In the genomic region with DNA sequence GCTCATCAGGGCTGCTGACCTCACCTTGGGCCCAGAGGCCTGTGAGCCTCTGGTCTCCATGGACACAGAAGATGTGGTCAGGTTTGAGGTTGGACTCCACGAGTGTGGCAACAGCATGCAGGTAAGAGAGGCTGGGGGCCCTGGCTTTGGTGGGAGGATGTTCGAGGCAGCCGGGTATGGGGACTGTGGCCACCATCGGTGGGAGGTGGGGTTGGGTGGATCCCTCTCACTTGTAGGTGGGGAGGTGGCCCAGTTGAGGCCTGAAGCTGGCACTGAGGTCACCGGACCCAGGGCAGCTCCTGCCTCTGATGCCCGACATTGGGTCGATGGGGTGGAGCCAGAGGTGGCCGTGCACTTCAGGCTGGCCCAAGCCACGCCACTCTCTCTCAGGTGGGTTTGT, we compare ENCODE assay signal across 26 cellular contexts. TPM values are rescaled to one million over a fixed set of nuclear protein-coding genes. Genes with fewer than 3 reads are reported as not detected.
DNase-seq lines count a peak whose midpoint lies in the region; ATAC-seq and TF ChIP-seq lines count a peak whose summit lies in the region.
"Had no signal": no experiment of that assay in that cellular context is flagged by ENCODE, and none has a peak within 500 bp of the region (broad histone marks: within the 10 kb centered on the region; RNA-seq: fewer than 3 reads in every experiment).

No MANE protein-coding gene starts in this region.

- intact Hi-C loops in activated CD4-positive, alpha-beta T cell treated with anti-CD3 and anti-CD28 coated beads, Interleukin-2, amount 10 ng/mL, durations not matched to agents 24 days and 14 days (cut with micrococcal nuclease), result no loop called here

- no CpG with 5 or more reads among the region's 9 CpGs for WGBS in neuronal stem cell (ENCODE audit: extremely low coverage in 2 of 2, insufficient read length in 2 of 2, insufficient replicate concordance in 1 of 2), 2 donors

- H3K36me3 ChIP-seq in RWPE2 (ENCODE audit: low read depth) (no peaks in the 10 kb centered on the region), neuronal stem cell (replicated peaks in 1 of 2; ENCODE audit: control insufficient read depth in 2 of 2, insufficient read depth in 2 of 2, low read length in 2 of 2) (no peaks in the 10 kb centered on the region)
- H3K36me3 ChIP-seq: esophagus muscularis mucosa, right atrium auricular region, thoracic aorta, vagina had no signal

- H3K27me3 ChIP-seq in RWPE2 (ENCODE audit: insufficient read depth, poor library complexity, severe bottlenecking) (no peaks in the 10 kb centered on the region), foreskin keratinocyte (no peaks in the 10 kb centered on the region), neuronal stem cell (ENCODE audit: control insufficient read depth in 3 of 3, insufficient read depth in 3 of 3, low read depth in 1 of 3, low read length in 3 of 3) (peaks cover 0 to 3% (median 0%) of the 10 kb centered on the region in 3 experiments)
- H3K27me3 ChIP-seq: right atrium auricular region, vagina had no signal

- no peak overlapping the region for H3K4me2 ChIP-seq in neuronal stem cell (ENCODE audit: insufficient read depth, low read length, poor library complexity, severe bottlenecking)

- no peaks in the 10 kb centered on the region for H3K79me1 ChIP-seq in neuronal stem cell (ENCODE audit: low read depth, low read length)

- peak overlapping the region; percentile 9 for H3K27ac Mint-ChIP-seq in activated CD4-positive, alpha-beta T cell treated with anti-CD3 and anti-CD28 coated beads, Interleukin-2, amount 10 ng/mL, durations not matched to agents 7 days and 5 days
- no peak overlapping the region for H3K27ac Mint-ChIP-seq in activated CD4-positive, alpha-beta T cell treated with anti-CD3 and anti-CD28 coated beads, Interleukin-2, amount 10 ng/mL, durations not matched to agents 24 days and 14 days
- H3K27ac Mint-ChIP-seq: activated naive CD8-positive, alpha-beta T cell treated with anti-CD3 and anti-CD28 coated beads, Interleukin-2, amount 10 ng/mL, durations not matched to agents 7 days and 5 days; CD4-positive, alpha-beta T cell; memory B cell; stimulated activated naive CD8-positive, alpha-beta T cell treated with anti-CD3 and anti-CD28 coated beads, Interleukin-15, Interleukin-2, amounts not matched to agents 100 ng/mL and 50 ng/mL, for 24 hours had no signal

- no peak overlapping the region for H4K8ac ChIP-seq in neuronal stem cell (ENCODE audit: low read depth, low read length)

- DNase-seq in activated CD4-positive, alpha-beta T cell treated with anti-CD3 and anti-CD28 coated beads, Interleukin-2, amount 10 ng/mL, durations not matched to agents 7 days and 5 days, result no peak
- DNase-seq in activated CD4-positive, alpha-beta T cell treated with anti-CD3 and anti-CD28 coated beads, Interleukin-2, amount 10 ng/mL, durations not matched to agents 24 days and 14 days, result no peak
- no peak for DNase-seq in RWPE2 (ENCODE audit: low spot score)
- DNase-seq in foreskin keratinocyte, result no peak
- no peak for DNase-seq in neuronal stem cell (ENCODE audit: low spot score)
- no peak for DNase-seq in HPDE6-E6E7 (ENCODE audit: extremely low spot score)
- DNase-seq: activated CD4-positive, alpha-beta T cell treated with anti-CD3 and anti-CD28 coated beads for 48 hours; activated effector memory CD4-positive, alpha-beta T cell treated with anti-CD3 and anti-CD28 coated beads, Interleukin-2, amount 50 U/mL, for 16 hours; activated naive CD8-positive, alpha-beta T cell treated with anti-CD3 and anti-CD28 coated beads, Interleukin-2, amount 10 ng/mL, durations not matched to agents 7 days and 5 days; caudate nucleus; CD4-positive, alpha-beta T cell; dermis blood vessel endothelial cell; foreskin melanocyte; left colon; NCI-H1048; NCI-H82; small intestine; SW 1271 had no signal

- peak overlapping the region; percentile 96 for H3K23ac ChIP-seq in neuronal stem cell (ENCODE audit: low read depth, low read length, poor library complexity)

- H3K27ac ChIP-seq in RWPE2 (ENCODE audit: poor library complexity, severe bottlenecking) (peak overlapping the region; percentile 99), foreskin keratinocyte (peak overlapping the region; percentile 96), neuronal stem cell (replicated peaks; ENCODE audit: low read length) (no peak overlapping the region)
- H3K27ac ChIP-seq: esophagus muscularis mucosa, right atrium auricular region, thoracic aorta, vagina had no signal

- peak overlapping the region; percentile 10 for H2BK12ac ChIP-seq in neuronal stem cell (ENCODE audit: low read length)

- H3K36me3 Mint-ChIP-seq in activated CD4-positive, alpha-beta T cell treated with anti-CD3 and anti-CD28 coated beads, Interleukin-2, amount 10 ng/mL, durations not matched to agents 7 days and 5 days (ENCODE audit: low read depth), result no peaks in the 10 kb centered on the region
- H3K36me3 Mint-ChIP-seq in activated CD4-positive, alpha-beta T cell treated with anti-CD3 and anti-CD28 coated beads, Interleukin-2, amount 10 ng/mL, durations not matched to agents 24 days and 14 days (ENCODE audit: low read depth), result no peaks in the 10 kb centered on the region
- H3K36me3 Mint-ChIP-seq: activated naive CD8-positive, alpha-beta T cell treated with anti-CD3 and anti-CD28 coated beads, Interleukin-2, amount 10 ng/mL, durations not matched to agents 7 days and 5 days; memory B cell had no signal

- H3K18ac ChIP-seq in neuronal stem cell (ENCODE audit: low read length), result peak overlapping the region; percentile 48

- no peak overlapping the region for H4K91ac ChIP-seq in neuronal stem cell (ENCODE audit: low read depth, low read length, poor library complexity)

- no peak overlapping the region for H3K4ac ChIP-seq in neuronal stem cell (ENCODE audit: low read length)

- no peak overlapping the region for H3K9ac ChIP-seq in neuronal stem cell (ENCODE audit: low read depth, low read length, poor library complexity)

- H2AFZ ChIP-seq in neuronal stem cell (ENCODE audit: low read length), result no peak overlapping the region

- ATAC-seq in RWPE2 (ENCODE audit: low read depth) (no peak), foreskin keratinocyte (no peak), GM18867 (IDR thresholded peaks at IDR 0.05; ENCODE audit: unreplicated experiment) (no peak), GM18861 (IDR thresholded peaks at IDR 0.05; ENCODE audit: unreplicated experiment) (no peak)
- ATAC-seq: left colon had no signal

- peak overlapping the region; percentile 38 for H2BK15ac ChIP-seq in neuronal stem cell (ENCODE audit: low read length)

- H3K4me1 Mint-ChIP-seq in activated CD4-positive, alpha-beta T cell treated with anti-CD3 and anti-CD28 coated beads, Interleukin-2, amount 10 ng/mL, durations not matched to agents 7 days and 5 days, result peaks cover 13% of the 10 kb centered on the region
- H3K4me1 Mint-ChIP-seq in activated CD4-positive, alpha-beta T cell treated with anti-CD3 and anti-CD28 coated beads, Interleukin-2, amount 10 ng/mL, durations not matched to agents 24 days and 14 days, result peaks cover 19% of the 10 kb centered on the region

- peaks cover 13% of the 10 kb centered on the region for H3K27me3 Mint-ChIP-seq in activated CD4-positive, alpha-beta T cell treated with anti-CD3 and anti-CD28 coated beads, Interleukin-2, amount 10 ng/mL, durations not matched to agents 7 days and 5 days
- H3K27me3 Mint-ChIP-seq in activated CD4-positive, alpha-beta T cell treated with anti-CD3 and anti-CD28 coated beads, Interleukin-2, amount 10 ng/mL, durations not matched to agents 24 days and 14 days, result peaks cover 8% of the 10 kb centered on the region
- H3K27me3 Mint-ChIP-seq: stimulated activated naive CD8-positive, alpha-beta T cell treated with anti-CD3 and anti-CD28 coated beads, Interleukin-15, Interleukin-2, amounts not matched to agents 100 ng/mL and 50 ng/mL, for 24 hours had no signal

- peak overlapping the region; percentile 83 for H2AK5ac ChIP-seq in neuronal stem cell (ENCODE audit: low read depth, low read length)

- H3K4me3 ChIP-seq in RWPE2 (ENCODE audit: severe bottlenecking), result no peak overlapping the region
- no peak overlapping the region for H3K4me3 ChIP-seq in neuronal stem cell (ENCODE audit: low read length in 2 of 2)
- H3K4me3 ChIP-seq: esophagus muscularis mucosa, right atrium auricular region, thoracic aorta, vagina had no signal

- H3K4me1 ChIP-seq in RWPE2 (ENCODE audit: insufficient read depth, poor library complexity, severe bottlenecking) (peaks cover 38% of the 10 kb centered on the region), foreskin keratinocyte (peaks cover 38% of the 10 kb centered on the region), neuronal stem cell (ENCODE audit: control insufficient read depth in 2 of 2, insufficient read depth in 1 of 2, low read depth in 1 of 2, low read length in 2 of 2) (peaks cover 4 to 8% of the 10 kb centered on the region in 2 donors)
- H3K4me1 ChIP-seq: esophagus muscularis mucosa, right atrium auricular region had no signal

- CTCF ChIA-PET in activated CD4-positive, alpha-beta T cell treated with anti-CD3 and anti-CD28 coated beads, Interleukin-2, amount 10 ng/mL, durations not matched to agents 7 days and 5 days (lab: Charles Lee), result interaction anchor here (1.0 to 2.9 kb wide), 4 partner anchors 12 to 25 kb away, joined by 3 to 8 read pairs (median 3); no protein-coding TSS in a partner anchor

- H2BK5ac ChIP-seq in neuronal stem cell (ENCODE audit: low read length), result no peak overlapping the region

- POLR2A ChIA-PET in activated CD4-positive, alpha-beta T cell treated with anti-CD3 and anti-CD28 coated beads, Interleukin-2, amount 10 ng/mL, durations not matched to agents 7 days and 5 days (lab: Charles Lee), result no interaction called here

- no peak overlapping the region for H3K14ac ChIP-seq in neuronal stem cell (ENCODE audit: low read length)

- H3K4me3 Mint-ChIP-seq in activated CD4-positive, alpha-beta T cell treated with anti-CD3 and anti-CD28 coated beads, Interleukin-2, amount 10 ng/mL, durations not matched to agents 7 days and 5 days, result no peak overlapping the region
- no peak overlapping the region for H3K4me3 Mint-ChIP-seq in activated CD4-positive, alpha-beta T cell treated with anti-CD3 and anti-CD28 coated beads, Interleukin-2, amount 10 ng/mL, durations not matched to agents 24 days and 14 days
- H3K4me3 Mint-ChIP-seq: activated naive CD8-positive, alpha-beta T cell treated with anti-CD3 and anti-CD28 coated beads, Interleukin-2, amount 10 ng/mL, durations not matched to agents 7 days and 5 days; CD4-positive, alpha-beta T cell; memory B cell; stimulated activated naive CD8-positive, alpha-beta T cell treated with anti-CD3 and anti-CD28 coated beads, Interleukin-15, Interleukin-2, amounts not matched to agents 100 ng/mL and 50 ng/mL, for 24 hours had no signal

- TF ChIP-seq CTCF in RWPE2 (IDR thresholded peaks at IDR 0.05; ENCODE audit: poor library complexity, severe bottlenecking), result no peak
- no peak for TF ChIP-seq CTCF in foreskin keratinocyte (conservative IDR thresholded peaks at IDR 0.05)

- H2BK120ac ChIP-seq in neuronal stem cell (ENCODE audit: low read depth, low read length), result no peak overlapping the region

- no peaks in the 10 kb centered on the region for H3K9me3 ChIP-seq in RWPE2 (ENCODE audit: severe bottlenecking)
- no peaks in the 10 kb centered on the region for H3K9me3 ChIP-seq in neuronal stem cell (replicated peaks in 1 of 2; ENCODE audit: control insufficient read depth in 2 of 2, insufficient read depth in 1 of 2, low read depth in 1 of 2, low read length in 2 of 2)
- H3K9me3 ChIP-seq: vagina had no signal

- H3K9me3 Mint-ChIP-seq in activated CD4-positive, alpha-beta T cell treated with anti-CD3 and anti-CD28 coated beads, Interleukin-2, amount 10 ng/mL, durations not matched to agents 7 days and 5 days, result no peaks in the 10 kb centered on the region
- H3K9me3 Mint-ChIP-seq in activated CD4-positive, alpha-beta T cell treated with anti-CD3 and anti-CD28 coated beads, Interleukin-2, amount 10 ng/mL, durations not matched to agents 24 days and 14 days, result no peaks in the 10 kb centered on the region
- H3K9me3 Mint-ChIP-seq: activated naive CD8-positive, alpha-beta T cell treated with anti-CD3 and anti-CD28 coated beads, Interleukin-2, amount 10 ng/mL, durations not matched to agents 7 days and 5 days; CD4-positive, alpha-beta T cell; memory B cell; stimulated activated naive CD8-positive, alpha-beta T cell treated with anti-CD3 and anti-CD28 coated beads, Interleukin-15, Interleukin-2, amounts not matched to agents 100 ng/mL and 50 ng/mL, for 24 hours had no signal

RNA-seq across cellular contexts. Expression of a gene that starts 0.4 kb away (rescaled TPM):
- 1 to 10 TPM; 1.0 to 1.1 TPM for total RNA-seq in activated CD4-positive, alpha-beta T cell treated with anti-CD3 and anti-CD28 coated beads, Interleukin-2, amount 10 ng/mL, durations not matched to agents 7 days and 5 days
- 7.4 and 7.5 TPM in 2 replicates for total RNA-seq in activated CD4-positive, alpha-beta T cell treated with anti-CD3 and anti-CD28 coated beads, Interleukin-2, amount 10 ng/mL, durations not matched to agents 24 days and 14 days
- total RNA-seq in foreskin keratinocyte, result 7.8 and 10.2 TPM in 2 replicates
- polyA plus RNA-seq in foreskin keratinocyte, result 9.8 and 10.3 TPM in 2 replicates
- 11.6 TPM for polyA plus RNA-seq in neuronal stem cell (2013, experiment 1 of 2)
- 8.8 TPM for polyA plus RNA-seq in neuronal stem cell (2013, experiment 2 of 2)

RNA-seq across cellular contexts. Expression of a gene that starts 15.7 kb away (rescaled TPM):
- under 1 TPM; 0.32 to 0.60 TPM for total RNA-seq in activated CD4-positive, alpha-beta T cell treated with anti-CD3 and anti-CD28 coated beads, Interleukin-2, amount 10 ng/mL, durations not matched to agents 7 days and 5 days
- total RNA-seq in activated CD4-positive, alpha-beta T cell treated with anti-CD3 and anti-CD28 coated beads, Interleukin-2, amount 10 ng/mL, durations not matched to agents 24 days and 14 days, result 0.77 and 0.80 TPM in 2 replicates
- 1.1 and 1.5 TPM in 2 replicates for total RNA-seq in foreskin keratinocyte
- polyA plus RNA-seq in foreskin keratinocyte, result 1.9 and 2.0 TPM in 2 replicates
- polyA plus RNA-seq in neuronal stem cell (2013, experiment 1 of 2), result 4.3 TPM
- 4.1 TPM for polyA plus RNA-seq in neuronal stem cell (2013, experiment 2 of 2)
- total RNA-seq: CD4-positive, alpha-beta T cell; vagina had no signal

RNA-seq across cellular contexts. Expression of a gene that starts 36.4 kb away (rescaled TPM):
- total RNA-seq in activated CD4-positive, alpha-beta T cell treated with anti-CD3 and anti-CD28 coated beads, Interleukin-2, amount 10 ng/mL, durations not matched to agents 7 days and 5 days, result 10 to 100 TPM; 31.5 to 35.8 TPM
- 23.7 and 26.3 TPM in 2 replicates for total RNA-seq in activated CD4-positive, alpha-beta T cell treated with anti-CD3 and anti-CD28 coated beads, Interleukin-2, amount 10 ng/mL, durations not matched to agents 24 days and 14 days
- 31.8 and 32.1 TPM in 2 replicates for total RNA-seq in foreskin keratinocyte
- 38.6 and 41.0 TPM in 2 replicates for polyA plus RNA-seq in foreskin keratinocyte
- 12.1 TPM for polyA plus RNA-seq in neuronal stem cell (2013, experiment 1 of 2)
- 12.0 TPM for polyA plus RNA-seq in neuronal stem cell (2013, experiment 2 of 2)
